ENCODE assay signal across 16 cellular contexts in genomic region chr12:24940157-24940556, GRCh38. TPM values are rescaled to one million over a fixed set of nuclear protein-coding genes. Genes with fewer than 3 reads are reported as not detected.
DNase-seq lines count a peak whose midpoint lies in the region; ATAC-seq and TF ChIP-seq lines count a peak whose summit lies in the region.
"Had no signal": no experiment of that assay in that cellular context is flagged by ENCODE, and none has a peak within 500 bp of the region (broad histone marks: within the 10 kb centered on the region; RNA-seq: fewer than 3 reads in every experiment).

No MANE protein-coding gene starts in this region.

- H3K27me3 ChIP-seq in body of pancreas, result no peaks in the 10 kb centered on the region
- H3K27me3 ChIP-seq in lower lobe of right lung (ENCODE audit: low read depth), result no peaks in the 10 kb centered on the region
- H3K27me3 ChIP-seq in upper lobe of left lung, result no peaks in the 10 kb centered on the region

- H3K4me3 Mint-ChIP-seq in stimulated activated memory B cell treated with anti-CD40 and anti-IgM and Interleukin-4, amounts not matched to agents 10 μg/mL and 1 μg/mL and 100 μg/mL, for 72 hours, result no peak overlapping the region
- H3K4me3 Mint-ChIP-seq: CD4-positive, alpha-beta memory T cell had no signal

- TF ChIP-seq EP300 in upper lobe of left lung (IDR thresholded peaks at IDR 0.05), result peak in 2 of 4 donors; percentile 82 to 96

- H3K27ac ChIP-seq in body of pancreas, result peak overlapping the region in 1 of 4 donors; percentile 14
- H3K27ac ChIP-seq in lower lobe of right lung, result peak overlapping the region; percentile 8
- peak overlapping the region in 3 of 4 donors; percentile 41 to 66 (median 59) for H3K27ac ChIP-seq in upper lobe of left lung
- H3K27ac ChIP-seq: GM23248 had no signal

- H3K36me3 Mint-ChIP-seq in stimulated activated memory B cell treated with anti-CD40 and anti-IgM and Interleukin-4, amounts not matched to agents 10 μg/mL and 1 μg/mL and 100 μg/mL, for 72 hours, result peaks cover 10% of the 10 kb centered on the region
- H3K36me3 Mint-ChIP-seq: CD4-positive, alpha-beta memory T cell had no signal

- no peaks in the 10 kb centered on the region for H3K9me3 Mint-ChIP-seq in stimulated activated memory B cell treated with anti-CD40 and anti-IgM and Interleukin-4, amounts not matched to agents 10 μg/mL and 1 μg/mL and 100 μg/mL, for 72 hours
- H3K9me3 Mint-ChIP-seq: CD4-positive, alpha-beta memory T cell had no signal

- no peaks in the 10 kb centered on the region for H3K36me3 ChIP-seq in body of pancreas (replicated peaks in 1 of 2; ENCODE audit: insufficient read depth in 1 of 2, low read depth in 2 of 2)
- H3K36me3 ChIP-seq in lower lobe of right lung, result no peaks in the 10 kb centered on the region
- no peaks in the 10 kb centered on the region for H3K36me3 ChIP-seq in upper lobe of left lung

- peaks cover 6% of the 10 kb centered on the region for H3K4me1 Mint-ChIP-seq in stimulated activated memory B cell treated with anti-CD40 and anti-IgM and Interleukin-4, amounts not matched to agents 10 μg/mL and 1 μg/mL and 100 μg/mL, for 72 hours

- WGBS in body of pancreas, 2 donors, result 28% methylated on average over 2 of the region's 2 CpGs
- 67 to 72% methylated on average over 2 of the region's 2 CpGs for WGBS in upper lobe of left lung, 2 donors

- ATAC-seq in body of pancreas (peak; percentile 43), lower lobe of right lung (peak; percentile 70 to 92), upper lobe of left lung (ENCODE audit: low FRiP score in 2 of 2) (peak in 1 of 2 donors; percentile 67)
- ATAC-seq in stimulated activated memory B cell treated with anti-CD40 and anti-IgM and Interleukin-4, amounts not matched to agents 10 μg/mL and 1 μg/mL and 100 μg/mL, for 72 hours, result no peak
- ATAC-seq: GM12878 had no signal

- TF ChIP-seq POLR2A in body of pancreas (IDR thresholded peaks at IDR 0.05) (no peak), upper lobe of left lung (IDR thresholded peaks at IDR 0.05) (no peak)

- intact Hi-C loops in body of pancreas (cut with DNase I), result no loop called here
- intact Hi-C loops in lower lobe of right lung (cut with DNase I), result no loop called here

- H3K4me1 ChIP-seq in body of pancreas, result peaks cover 83% of the 10 kb centered on the region
- H3K4me1 ChIP-seq in lower lobe of right lung, result no peaks in the 10 kb centered on the region
- no peaks in the 10 kb centered on the region for H3K4me1 ChIP-seq in upper lobe of left lung

- TF ChIP-seq CTCF in body of pancreas (IDR thresholded peaks at IDR 0.05), result no peak
- no peak for TF ChIP-seq CTCF in lower lobe of right lung (IDR thresholded peaks at IDR 0.05)
- TF ChIP-seq CTCF in upper lobe of left lung (IDR thresholded peaks at IDR 0.05), result no peak

- H3K27ac Mint-ChIP-seq in stimulated activated memory B cell treated with anti-CD40 and anti-IgM and Interleukin-4, amounts not matched to agents 10 μg/mL and 1 μg/mL and 100 μg/mL, for 72 hours, result no peak overlapping the region
- H3K27ac Mint-ChIP-seq: CD4-positive, alpha-beta memory T cell had no signal

- DNase-seq in body of pancreas, result no peak
- DNase-seq in lower lobe of right lung, result no peak
- no peak for DNase-seq in upper lobe of left lung
- no peak for DNase-seq in COR-L47 (lab: John Stamatoyannopoulos, UW)
- no peak for DNase-seq in mucosa of gallbladder (ENCODE audit: low spot score)
- DNase-seq: C1 segment of cervical spinal cord; CD4-positive, alpha-beta memory T cell; DMS 273 treated with DMSO at 0.1 percent for 48 hours; DMS79; EL; GDM1; GM23248; H7; HCEC 1CT had no signal

- H3K4me3 ChIP-seq in body of pancreas (no peak overlapping the region), lower lobe of right lung (no peak overlapping the region), upper lobe of left lung (no peak overlapping the region)
- H3K4me3 ChIP-seq: GM12878, GM23248 had no signal

- H3K9me3 ChIP-seq in body of pancreas, result no peaks in the 10 kb centered on the region
- H3K9me3 ChIP-seq in lower lobe of right lung, result no peaks in the 10 kb centered on the region
- no peaks in the 10 kb centered on the region for H3K9me3 ChIP-seq in upper lobe of left lung

- peaks cover 9% of the 10 kb centered on the region for H3K27me3 Mint-ChIP-seq in stimulated activated memory B cell treated with anti-CD40 and anti-IgM and Interleukin-4, amounts not matched to agents 10 μg/mL and 1 μg/mL and 100 μg/mL, for 72 hours

RNA-seq across cellular contexts. Expression of gene BCAT1, which starts 8.7 kb away (rescaled TPM):
- 10 to 100 TPM; 30.0 to 59.7 TPM for total RNA-seq in body of pancreas
- total RNA-seq in lower lobe of right lung, result 50.6 TPM
- total RNA-seq in upper lobe of left lung, result 100 to 1,000 TPM in 1 of 6 donors, 10 to 100 TPM in 5; 52.7 to 145 (median 72.7) TPM
- total RNA-seq in mucosa of gallbladder, result 18.3 TPM
